Comparison of ENCODE assay signal across 11 cellular contexts in genomic region chr18:76721207-76721996, GRCh38.
A peak's percentile ranks its signal among the peaks of the same experiment; 100 is the strongest.
DNase-seq lines count a peak whose midpoint lies in the region; ATAC-seq lines count a peak whose summit lies in the region.
"Had no signal": no experiment of that assay in that cellular context is flagged by ENCODE, and none has a peak within 500 bp of the region (broad histone marks: within the 10 kb centered on the region; RNA-seq: fewer than 3 reads in every experiment).

No MANE protein-coding gene starts in this region.

- POLR2A ChIA-PET in activated CD4-positive, alpha-beta T cell treated with anti-CD3 and anti-CD28 coated beads for 36 hours (lab: Charles Lee) = interaction anchor here (0.6 kb wide), 2 partner anchors 90 to 117 kb away, joined by 3 to 5 read pairs; no protein-coding TSS in a partner anchor

- intact Hi-C loops in activated CD4-positive, alpha-beta T cell treated with anti-CD3 and anti-CD28 coated beads for 36 hours (cut with DNase I, micrococcal nuclease) = no loop called here

- H3K9me3 Mint-ChIP-seq in activated CD4-positive, alpha-beta T cell treated with anti-CD3 and anti-CD28 coated beads for 36 hours (ENCODE audit: low read depth) = no peaks in the 10 kb centered on the region

- CTCF ChIA-PET in activated CD4-positive, alpha-beta T cell treated with anti-CD3 and anti-CD28 coated beads for 36 hours (lab: Charles Lee) = interaction anchor here (0.6 to 2.9 kb wide), 7 partner anchors 10 to 322 kb away, joined by 3 to 16 read pairs (median 4); no protein-coding TSS in a partner anchor

- H3K36me3 Mint-ChIP-seq in activated CD4-positive, alpha-beta T cell treated with anti-CD3 and anti-CD28 coated beads for 36 hours (ENCODE audit: low read depth) = no peaks in the 10 kb centered on the region

- peaks cover 51% of the 10 kb centered on the region for H3K4me1 Mint-ChIP-seq in activated CD4-positive, alpha-beta T cell treated with anti-CD3 and anti-CD28 coated beads for 36 hours

- peaks cover 3% of the 10 kb centered on the region for H3K27me3 Mint-ChIP-seq in activated CD4-positive, alpha-beta T cell treated with anti-CD3 and anti-CD28 coated beads for 36 hours

- DNase-seq in DMS 273 treated with DMSO at 0.1 percent for 48 hours (lab: John Stamatoyannopoulos, UW) (peak; percentile 50), left lobe of liver (ENCODE audit: low spot score) (no peak), NCI-H128 (lab: John Stamatoyannopoulos, UW; ENCODE audit: unreplicated experiment) (no peak), glomerular visceral epithelial cell (ENCODE audit: extremely low spot score) (no peak)
- peak; percentile 71 for DNase-seq in activated CD4-positive, alpha-beta T cell treated with anti-CD3 and anti-CD28 coated beads for 36 hours
- peak; percentile 47 for DNase-seq in activated gamma-delta T cell treated with anti-CD3 and anti-CD28 coated beads, Interleukin-2, amount 50 U/mL, for 16 hours (ENCODE audit: low read depth)
- peak; percentile 56 for DNase-seq in stimulated activated CD4-positive, alpha-beta T cell treated with anti-CD3 and anti-CD28 coated beads, Interleukin-1b, Interleukin-23, amount 100 ng/mL, for 48 hours
- DNase-seq: cortex of kidney, glutamatergic neuron, mammary epithelial cell had no signal

- peak overlapping the region; percentile 49 for H3K27ac Mint-ChIP-seq in activated CD4-positive, alpha-beta T cell treated with anti-CD3 and anti-CD28 coated beads for 36 hours

- H3K4me3 Mint-ChIP-seq in activated CD4-positive, alpha-beta T cell treated with anti-CD3 and anti-CD28 coated beads for 36 hours = peak overlapping the region; percentile 3

- ATAC-seq in activated CD4-positive, alpha-beta T cell treated with anti-CD3 and anti-CD28 coated beads for 36 hours = peak; percentile 90
- ATAC-seq in left lobe of liver (no peak), GM18520 (IDR thresholded peaks at IDR 0.05; ENCODE audit: unreplicated experiment) (no peak)

Comparison
In these comparisons a context has a peak if more than half of its experiments do, and no peak if none do; other contexts are left out.
1. DNase-seq: peak in DMS 273 treated with DMSO at 0.1 percent for 48 hours (single experiment), activated CD4-positive, alpha-beta T cell treated with anti-CD3 and anti-CD28 coated beads for 36 hours (single experiment), activated gamma-delta T cell treated with anti-CD3 and anti-CD28 coated beads, Interleukin-2, amount 50 U/mL, for 16 hours (single experiment) and stimulated activated CD4-positive, alpha-beta T cell treated with anti-CD3 and anti-CD28 coated beads, Interleukin-1b, Interleukin-23, amount 100 ng/mL, for 48 hours (single experiment); none in left lobe of liver (single experiment), NCI-H128 (single experiment) and glomerular visceral epithelial cell (single experiment).